ENCODE assay signal across 1 cellular context in genomic region chr19:50922316-50922853, GRCh38.
TF ChIP-seq lines count a peak whose summit lies in the region.

No MANE protein-coding gene starts in this region.

TF ChIP-seq in K562, 482 proteins besides CTCF, POLR2A, EP300 and RAD21 (continued from another document):
- TF ChIP-seq REST (CRISPR knock-in tag; IDR thresholded peaks at IDR 0.05; ENCODE audit: low read depth) (0 out of 2 replicates have a peak, but pooled peaks have one; percentile 12), KLF13 (tag; IDR thresholded peaks at IDR 0.05; ENCODE audit: borderline replicate concordance, low read depth) (no peak), CREM (IDR thresholded peaks at IDR 0.05; ENCODE audit: low read depth) (0 out of 2 replicates have a peak, but pooled peaks have one; percentile 17), MCM7 (IDR thresholded peaks at IDR 0.05) (no peak), ARID2 (IDR thresholded peaks at IDR 0.05) (peak; percentile 37; the same call in 1 of the 2 replicates), SMC3 (conservative IDR thresholded peaks at IDR 0.05; ENCODE audit: insufficient read depth, low read depth, low read length) (peak; percentile 84), CTCFL (IDR thresholded peaks at IDR 0.05; ENCODE audit: borderline replicate concordance, insufficient read depth, low read depth, low read length, poor library complexity, severe bottlenecking) (peak; percentile 11), DEAF1 (CRISPR knock-in tag; IDR thresholded peaks at IDR 0.05) (peak; percentile 78), SNIP1 (IDR thresholded peaks at IDR 0.05; ENCODE audit: low read depth) (no peak), YY1 (IDR thresholded peaks at IDR 0.05; ENCODE audit: borderline replicate concordance in 1 of 3, control insufficient read depth in 1 of 3, extremely low read depth in 1 of 3, insufficient read depth in 3 of 3, insufficient read length in 1 of 3, insufficient replicate concordance in 2 of 3, low read depth in 1 of 3, low read length in 2 of 3) (peak in 1 of 3 experiments; percentile 28), NRF1 (conservative IDR thresholded peaks at IDR 0.05 in 1 of 2, IDR thresholded peaks at IDR 0.05 in 1 of 2) (peak; percentile 35 to 50; a peak in 3 of 4 replicates), SOX6 (IDR thresholded peaks at IDR 0.05) (no peak), MED1 (CRISPR knock-in tag; IDR thresholded peaks at IDR 0.05; ENCODE audit: borderline replicate concordance) (no peak), TCF7 (IDR thresholded peaks at IDR 0.05; ENCODE audit: borderline replicate concordance) (no peak), MYNN (IDR thresholded peaks at IDR 0.05) (0 out of 2 replicates have a peak, but pooled peaks have one; percentile 32), MYNN (CRISPR knock-in tag; IDR thresholded peaks at IDR 0.05) (no peak), TAL1 (IDR thresholded peaks at IDR 0.05) (no peak), ARID3B (CRISPR knock-in tag; IDR thresholded peaks at IDR 0.05; ENCODE audit: borderline replicate concordance) (no peak), ZBTB11 (CRISPR knock-in tag; IDR thresholded peaks at IDR 0.05) (no peak), GTF3C2 (IDR thresholded peaks at IDR 0.05; ENCODE audit: borderline replicate concordance, extremely low read depth, insufficient read length) (no peak), ZFP36 (IDR thresholded peaks at IDR 0.05; ENCODE audit: low read depth, low read length, partially characterized antibody) (peak; percentile 19), XRCC5 (IDR thresholded peaks at IDR 0.05; ENCODE audit: low read depth, low read length) (0 out of 2 replicates have a peak, but pooled peaks have one; percentile 28), E2F1 (CRISPR knock-in tag; IDR thresholded peaks at IDR 0.05) (0 out of 2 replicates have a peak, but pooled peaks have one; percentile 32)
